9 cellular contexts compared by ENCODE assay signal in the genomic region with DNA sequence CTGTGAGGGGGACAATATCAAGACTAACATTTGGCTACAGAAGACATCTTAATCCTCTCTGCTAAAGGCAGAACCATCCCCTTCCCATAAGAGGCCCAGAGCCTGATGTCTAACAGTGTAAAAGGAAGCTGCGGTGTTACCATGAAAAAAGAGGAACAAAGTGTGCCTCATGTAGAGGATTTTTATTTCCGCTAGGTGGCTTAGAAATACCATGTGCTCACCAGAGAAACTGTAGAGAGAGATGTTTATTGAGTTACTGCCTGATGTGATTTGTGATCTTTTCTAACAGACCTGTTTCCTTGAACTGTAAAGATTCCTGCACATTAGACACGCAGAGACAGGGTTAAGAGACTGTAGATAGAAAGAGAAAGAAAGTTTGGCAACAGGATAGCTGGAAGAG. TPM values are rescaled to one million over a fixed set of nuclear protein-coding genes. Genes with fewer than 3 reads are reported as not detected.
DNase-seq lines count a peak whose midpoint lies in the region; ATAC-seq and TF ChIP-seq lines count a peak whose summit lies in the region.
"Had no signal": no experiment of that assay in that cellular context is flagged by ENCODE, and none has a peak within 500 bp of the region (broad histone marks: within the 10 kb centered on the region; RNA-seq: fewer than 3 reads in every experiment).

No MANE protein-coding gene starts in this region.

- TF ChIP-seq CTCF in LNCaP clone FGC (IDR thresholded peaks at IDR 0.05; ENCODE audit: control insufficient read depth, extremely low read depth, insufficient read depth) (peak; percentile 74), upper lobe of right lung (IDR thresholded peaks at IDR 0.05) (peak; percentile 23)

- no peaks in the 10 kb centered on the region for H3K27me3 ChIP-seq in CD4-positive, CD25-positive, alpha-beta regulatory T cell (ENCODE audit: control insufficient read depth, insufficient read depth, low read length)
- no peaks in the 10 kb centered on the region for H3K27me3 ChIP-seq in upper lobe of right lung

- no peak overlapping the region for H3K4me3 ChIP-seq in CD4-positive, CD25-positive, alpha-beta regulatory T cell (ENCODE audit: low read depth, low read length)
- H3K4me3 ChIP-seq in LNCaP clone FGC (ENCODE audit: low read depth, low read length) (no peak overlapping the region), upper lobe of right lung (no peak overlapping the region)
- H3K4me3 ChIP-seq: HAP-1 had no signal

- peak in 2 of 3 donors; percentile 0 to 60 for DNase-seq in CD4-positive, CD25-positive, alpha-beta regulatory T cell
- DNase-seq in LNCaP clone FGC (ENCODE audit: low read depth) (peak; percentile 23), upper lobe of right lung (no peak), hypothalamus (lab: John Stamatoyannopoulos, UW) (no peak), NCI-H69 (lab: John Stamatoyannopoulos, UW) (no peak)
- no peak for DNase-seq in effector memory CD8-positive, alpha-beta T cell
- no peak for DNase-seq in stimulated activated CD4-positive, alpha-beta T cell treated with anti-CD3 and anti-CD28 coated beads, Interleukin-2, amount 100 ng/mL, for 48 hours

- no peaks in the 10 kb centered on the region for H3K4me1 ChIP-seq in CD4-positive, CD25-positive, alpha-beta regulatory T cell (ENCODE audit: control insufficient read depth, insufficient read depth, low read length, poor library complexity, severe bottlenecking)
- H3K4me1 ChIP-seq in upper lobe of right lung = no peaks in the 10 kb centered on the region
- H3K4me1 ChIP-seq: HAP-1 had no signal

- intact Hi-C loops in upper lobe of right lung (cut with DNase I) = no loop called here

- no peak overlapping the region for H3K27ac Mint-ChIP-seq in CD4-positive, CD25-positive, alpha-beta regulatory T cell
- no peak overlapping the region for H3K27ac Mint-ChIP-seq in effector memory CD8-positive, alpha-beta T cell

- no peak overlapping the region for H3K4me3 Mint-ChIP-seq in CD4-positive, CD25-positive, alpha-beta regulatory T cell
- no peak overlapping the region for H3K4me3 Mint-ChIP-seq in effector memory CD8-positive, alpha-beta T cell

- H3K27me3 Mint-ChIP-seq in CD4-positive, CD25-positive, alpha-beta regulatory T cell = peaks cover 5% of the 10 kb centered on the region
- H3K27me3 Mint-ChIP-seq in effector memory CD8-positive, alpha-beta T cell = no peaks in the 10 kb centered on the region

- H3K9me3 ChIP-seq in CD4-positive, CD25-positive, alpha-beta regulatory T cell (ENCODE audit: control insufficient read depth in 2 of 2, low read length in 2 of 2) = no peaks in the 10 kb centered on the region
- H3K9me3 ChIP-seq in upper lobe of right lung = no peaks in the 10 kb centered on the region
- H3K9me3 ChIP-seq: HAP-1 had no signal

- H3K36me3 ChIP-seq in CD4-positive, CD25-positive, alpha-beta regulatory T cell (ENCODE audit: control insufficient read depth, insufficient read depth, low read length) = no peaks in the 10 kb centered on the region
- H3K36me3 ChIP-seq in upper lobe of right lung = no peaks in the 10 kb centered on the region
- H3K36me3 ChIP-seq: HAP-1 had no signal

- H3K4me1 Mint-ChIP-seq in CD4-positive, CD25-positive, alpha-beta regulatory T cell = peaks cover 0 to 6% (median 2%) of the 10 kb centered on the region in 4 donors
- H3K4me1 Mint-ChIP-seq in effector memory CD8-positive, alpha-beta T cell (ENCODE audit: low read depth in 2 of 2) = peaks cover 0 to 2% of the 10 kb centered on the region in 2 donors

- ATAC-seq in CD4-positive, CD25-positive, alpha-beta regulatory T cell (ENCODE audit: low read depth in 2 of 2) = no peak
- peak; percentile 51 for ATAC-seq in GM21360 (IDR thresholded peaks at IDR 0.05; ENCODE audit: unreplicated experiment)
- ATAC-seq in effector memory CD8-positive, alpha-beta T cell (replicated peaks) = peak; percentile 44
- peak; percentile 81 for ATAC-seq in upper lobe of right lung

- peaks cover 0 to 1% (median 0%) of the 10 kb centered on the region in 7 donors for H3K9me3 Mint-ChIP-seq in CD4-positive, CD25-positive, alpha-beta regulatory T cell
- H3K9me3 Mint-ChIP-seq in effector memory CD8-positive, alpha-beta T cell = no peaks in the 10 kb centered on the region

- no peak overlapping the region for H3K27ac ChIP-seq in CD4-positive, CD25-positive, alpha-beta regulatory T cell (ENCODE audit: insufficient read depth, low read length, poor library complexity, severe bottlenecking)
- no peak overlapping the region for H3K27ac ChIP-seq in upper lobe of right lung

- no peaks in the 10 kb centered on the region for H3K36me3 Mint-ChIP-seq in CD4-positive, CD25-positive, alpha-beta regulatory T cell
- H3K36me3 Mint-ChIP-seq in effector memory CD8-positive, alpha-beta T cell (ENCODE audit: insufficient read depth) = no peaks in the 10 kb centered on the region

RNA-seq across cellular contexts. Expression of gene OR5H15, which starts 22.1 kb away (rescaled TPM):
- not detected for total RNA-seq in CD4-positive, CD25-positive, alpha-beta regulatory T cell
- polyA plus RNA-seq in CD4-positive, CD25-positive, alpha-beta regulatory T cell = not detected
- not detected for total RNA-seq in upper lobe of right lung

RNA-seq across cellular contexts. Expression of gene OR5H14, which starts 41.3 kb away (rescaled TPM):
- not detected for total RNA-seq in CD4-positive, CD25-positive, alpha-beta regulatory T cell
- not detected for polyA plus RNA-seq in CD4-positive, CD25-positive, alpha-beta regulatory T cell
- not detected for total RNA-seq in upper lobe of right lung

RNA-seq across cellular contexts. Expression of gene OR5H1, which starts 58.0 kb away (rescaled TPM):
- total RNA-seq in CD4-positive, CD25-positive, alpha-beta regulatory T cell = not detected
- polyA plus RNA-seq in CD4-positive, CD25-positive, alpha-beta regulatory T cell = not detected
- not detected for total RNA-seq in upper lobe of right lung

Comparison
In these comparisons a context has a peak if more than half of its experiments do, and no peak if none do; other contexts are left out.
1. ATAC-seq: peak in GM21360 (single experiment), effector memory CD8-positive, alpha-beta T cell (single experiment) and upper lobe of right lung (single experiment); none in CD4-positive, CD25-positive, alpha-beta regulatory T cell (0 of 2).
2. DNase-seq: peak in CD4-positive, CD25-positive, alpha-beta regulatory T cell (2 of 3) and LNCaP clone FGC (single experiment); none in effector memory CD8-positive, alpha-beta T cell (0 of 3), upper lobe of right lung (single experiment), hypothalamus (0 of 51), NCI-H69 (single experiment) and stimulated activated CD4-positive, alpha-beta T cell treated with anti-CD3 and anti-CD28 coated beads, Interleukin-2, amount 100 ng/mL, for 48 hours (0 of 2).